ENCODE assay signal across 18 cellular contexts in genomic region chr10:78894089-78894840, GRCh38.
DNase-seq lines count a peak whose midpoint lies in the region; ATAC-seq, FAIRE-seq and TF ChIP-seq lines count a peak whose summit lies in the region.
"Had no signal": no experiment of that assay in that cellular context is flagged by ENCODE, and none has a peak within 500 bp of the region (broad histone marks: within the 10 kb centered on the region; RNA-seq: fewer than 3 reads in every experiment).

No MANE protein-coding gene starts in this region.

- no peak for FAIRE-seq in K562 (lab: Jason Lieb, UNC)
- FAIRE-seq: A549, D721Med, GM12892, GM18507 had no signal

- no peak for TF ChIP-seq EP300 in K562 (IDR thresholded peaks at IDR 0.05; ENCODE audit: low read length)
- no peak for TF ChIP-seq EP300 in suprapubic skin (IDR thresholded peaks at IDR 0.05)

- no peaks in the 10 kb centered on the region for H3K9me3 ChIP-seq in K562 (replicated peaks; ENCODE audit: control insufficient read depth, insufficient read depth, low read depth, low read length)
- no peaks in the 10 kb centered on the region for H3K9me3 ChIP-seq in suprapubic skin
- no peaks in the 10 kb centered on the region for H3K9me3 ChIP-seq in effector memory CD4-positive, alpha-beta T cell (ENCODE audit: control insufficient read depth, low read length)
- H3K9me3 ChIP-seq: A549, SJCRH30 had no signal

- H4K20me1 ChIP-seq in K562 (replicated peaks; ENCODE audit: control insufficient read depth, insufficient read depth, low read length) (no peaks in the 10 kb centered on the region), GM23338 (replicated peaks; ENCODE audit: insufficient read depth) (no peaks in the 10 kb centered on the region)

- H3K9me2 ChIP-seq in GM23338 (ENCODE audit: insufficient read depth): peaks cover 7% of the 10 kb centered on the region; the same call in 1 of the 2 replicates

- no peak overlapping the region for H3K27ac Mint-ChIP-seq in GM23338

- no peak for TF ChIP-seq RAD21 in K562 (CRISPR knock-in tag; conservative IDR thresholded peaks at IDR 0.05 in 1 of 2, IDR thresholded peaks at IDR 0.05 in 1 of 2)

- H3K9me3 Mint-ChIP-seq in GM23338: no peaks in the 10 kb centered on the region; the same call in 2 of the 3 replicates
- H3K9me3 Mint-ChIP-seq: CD4-positive, alpha-beta memory T cell had no signal

- no peak for TF ChIP-seq POLR2A in K562 (conservative IDR thresholded peaks at IDR 0.05)
- TF ChIP-seq POLR2A in suprapubic skin (IDR thresholded peaks at IDR 0.05): no peak

- CTCF ChIA-PET in K562 (lab: Yijun Ruan, JAX; ENCODE audit: low intra/inter-chr PET ratio): no interaction called here

- intact Hi-C loops in K562 (cut with micrococcal nuclease): no loop called here

- H3K4me2 ChIP-seq in K562 (ENCODE audit: insufficient read depth, low read length) (no peak overlapping the region), GM23338 (no peak overlapping the region)
- H3K4me2 ChIP-seq: A549 had no signal

- H3F3A ChIP-seq in GM23338 (replicated peaks; ENCODE audit: low read depth): no peaks in the 10 kb centered on the region

- POLR2A ChIA-PET in K562 (lab: Yijun Ruan, JAX): interaction anchor here (1.1 kb wide), 1 partner anchor 26 kb away, joined by 3 read pairs; no protein-coding TSS in a partner anchor

- no peak overlapping the region for H3K9ac ChIP-seq in K562 (ENCODE audit: insufficient read depth in 1 of 2, low read depth in 2 of 2, low read length in 2 of 2)

- peaks cover 30 to 42% of the 10 kb centered on the region in 2 experiments for H3K27me3 ChIP-seq in K562 (ENCODE audit: control insufficient read depth in 2 of 2, insufficient read depth in 2 of 2, low read length in 2 of 2)
- H3K27me3 ChIP-seq in suprapubic skin: no peaks in the 10 kb centered on the region
- H3K27me3 ChIP-seq in GM23338 (ENCODE audit: insufficient read depth): no peaks in the 10 kb centered on the region
- H3K27me3 ChIP-seq in effector memory CD4-positive, alpha-beta T cell (replicated peaks; ENCODE audit: control insufficient read depth, insufficient read depth, low read length, poor library complexity, severe bottlenecking): no peaks in the 10 kb centered on the region

- TF ChIP-seq CTCF in K562 (IDR thresholded peaks at IDR 0.05 in 2 of 3, conservative IDR thresholded peaks at IDR 0.05 in 1 of 3; ENCODE audit: insufficient read depth in 2 of 3, low read depth in 1 of 3, low read length in 3 of 3) (no peak), suprapubic skin (IDR thresholded peaks at IDR 0.05) (no peak), GM23338 (conservative IDR thresholded peaks at IDR 0.05; ENCODE audit: low read depth in 2 of 2) (no peak)

- DNase-seq in activated effector memory CD4-positive, alpha-beta T cell treated with anti-CD3 and anti-CD28 coated beads, Interleukin-2, amount 50 U/mL, for 16 hours: peak; percentile 52
- no peak for DNase-seq in activated effector memory CD4-positive, alpha-beta T cell treated with Interleukin-2 at 50 U/mL for 16 hours
- DNase-seq in K562 (ENCODE audit: extremely low read depth in 1 of 4, low spot score in 3 of 4): no peak
- peak; percentile 86 for DNase-seq in mesenteric fat pad (ENCODE audit: low spot score)
- peak; percentile 28 to 65 for DNase-seq in suprapubic skin (ENCODE audit: low spot score in 2 of 2)
- no peak for DNase-seq in GM23338 (ENCODE audit: low spot score)
- no peak for DNase-seq in effector memory CD4-positive, alpha-beta T cell
- DNase-seq: CD4-positive, alpha-beta memory T cell; H7; NCI-H1417 treated with DMSO at 0.1 percent for 48 hours; NCI-H187 treated with DMSO at 0.1 percent for 48 hours; NCI-H526; SJCRH30 had no signal

- in situ Hi-C loops in K562 (cut with MboI): no loop called here

- WGBS in K562 (ENCODE audit: insufficient coverage, low coverage, missing lambda C conversion rate): 0% methylated on average over 12 of the region's 12 CpGs
- 91% methylated on average over 9 of the region's 12 CpGs for WGBS in suprapubic skin

- H3K79me2 ChIP-seq in K562 (ENCODE audit: control insufficient read depth, insufficient read depth, low read length) (no peaks in the 10 kb centered on the region), GM23338 (replicated peaks; ENCODE audit: insufficient read depth) (no peaks in the 10 kb centered on the region)

- H3K4me3 Mint-ChIP-seq in GM23338: no peak overlapping the region
- H3K4me3 Mint-ChIP-seq: CD4-positive, alpha-beta memory T cell had no signal

- BruUV-seq in K562 (replicated peaks; lab: Mats Ljungman, UMichigan): no TSS peak

- no peak overlapping the region for H3K27ac ChIP-seq in K562 (ENCODE audit: extremely low read depth, low read depth, low read length)
- no peak overlapping the region for H3K27ac ChIP-seq in suprapubic skin
- no peak overlapping the region for H3K27ac ChIP-seq in GM23338 (ENCODE audit: low read depth)
- no peak overlapping the region for H3K27ac ChIP-seq in effector memory CD4-positive, alpha-beta T cell (ENCODE audit: insufficient read depth, low read length, poor library complexity, severe bottlenecking)
- H3K27ac ChIP-seq: A549, SJCRH30 had no signal

- peaks cover 14% of the 10 kb centered on the region for H3K27me3 Mint-ChIP-seq in GM23338 (ENCODE audit: insufficient read depth, low read depth, poor library complexity)

- H3K4me3 ChIP-seq in K562 (no peak overlapping the region), suprapubic skin (no peak overlapping the region), GM23338 (no peak overlapping the region)
- H3K4me3 ChIP-seq in effector memory CD4-positive, alpha-beta T cell (ENCODE audit: insufficient read depth, low read depth, low read length, poor library complexity, severe bottlenecking): no peak overlapping the region
- H3K4me3 ChIP-seq: A549, SJCRH30 had no signal

- no peaks in the 10 kb centered on the region for H3K36me3 Mint-ChIP-seq in GM23338 (ENCODE audit: low read depth)

- H2AFZ ChIP-seq in K562 (ENCODE audit: low read depth, low read length) (no peak overlapping the region), GM23338 (no peak overlapping the region)

- no peaks in the 10 kb centered on the region for H3K4me1 ChIP-seq in K562 (replicated peaks in 1 of 2; ENCODE audit: control insufficient read depth in 2 of 2, insufficient read depth in 2 of 2, low read length in 2 of 2)
- H3K4me1 ChIP-seq in suprapubic skin: no peaks in the 10 kb centered on the region
- H3K4me1 ChIP-seq in GM23338 (ENCODE audit: insufficient read depth): no peaks in the 10 kb centered on the region; the same call in 1 of the 2 replicates
- no peaks in the 10 kb centered on the region for H3K4me1 ChIP-seq in effector memory CD4-positive, alpha-beta T cell (ENCODE audit: control insufficient read depth, insufficient read depth, low read length, poor library complexity, severe bottlenecking)
- H3K4me1 ChIP-seq: A549, SJCRH30 had no signal

- no peaks in the 10 kb centered on the region for H3K36me3 ChIP-seq in K562 (ENCODE audit: control insufficient read depth, insufficient read depth, low read length)
- no peaks in the 10 kb centered on the region for H3K36me3 ChIP-seq in suprapubic skin
- H3K36me3 ChIP-seq in GM23338 (ENCODE audit: insufficient read depth): no peaks in the 10 kb centered on the region
- no peaks in the 10 kb centered on the region for H3K36me3 ChIP-seq in effector memory CD4-positive, alpha-beta T cell (ENCODE audit: control insufficient read depth, insufficient read depth, low read length)
- H3K36me3 ChIP-seq: SJCRH30 had no signal

- no peaks in the 10 kb centered on the region for H3K9me1 ChIP-seq in K562 (ENCODE audit: control insufficient read depth, insufficient read depth, low read length)

- H3K4me1 Mint-ChIP-seq in GM23338: peaks cover 25% of the 10 kb centered on the region
- H3K4me1 Mint-ChIP-seq: CD4-positive, alpha-beta memory T cell had no signal

- ATAC-seq in K562: peak; percentile 52
- no peak for ATAC-seq in GM23338
- ATAC-seq in GM19328 (IDR thresholded peaks at IDR 0.05; ENCODE audit: unreplicated experiment): no peak
- ATAC-seq: A549 had no signal

TF ChIP-seq in K562, 482 proteins besides CTCF, POLR2A, EP300 and RAD21 (continues in another document):
- TF ChIP-seq PCBP2 (IDR thresholded peaks at IDR 0.05; ENCODE audit: low read depth, low read length, poor library complexity, severe bottlenecking) (no peak), CREBBP (IDR thresholded peaks at IDR 0.05; ENCODE audit: low read depth, low read length) (no peak), HNRNPK (IDR thresholded peaks at IDR 0.05; ENCODE audit: low read depth, low read length, poor library complexity, severe bottlenecking) (no peak), TCF7L2 (IDR thresholded peaks at IDR 0.05; ENCODE audit: low read depth, low read length) (no peak), THRA (IDR thresholded peaks at IDR 0.05) (no peak), ZNF165 (CRISPR knock-in tag; IDR thresholded peaks at IDR 0.05; ENCODE audit: borderline replicate concordance) (no peak)

TF ChIP-seq in GM23338, 12 proteins besides CTCF, POLR2A, EP300 and RAD21 (continues in another document):
- TF ChIP-seq JUNB (IDR thresholded peaks at IDR 0.05; ENCODE audit: unreplicated experiment): no peak
- no peak for TF ChIP-seq EZH2phosphoT487 (IDR thresholded peaks at IDR 0.05; ENCODE audit: unreplicated experiment)
- TF ChIP-seq ETS1 (IDR thresholded peaks at IDR 0.05): no peak
- no peak for TF ChIP-seq ZNF331 (CRISPR knock-in tag; IDR thresholded peaks at IDR 0.05; ENCODE audit: low read depth)

Comparison
In these comparisons a context has a peak if more than half of its experiments do, and no peak if none do; other contexts are left out.
1. DNase-seq: peak in activated effector memory CD4-positive, alpha-beta T cell treated with anti-CD3 and anti-CD28 coated beads, Interleukin-2, amount 50 U/mL, for 16 hours (single experiment), mesenteric fat pad (single experiment) and suprapubic skin (2 of 2); none in activated effector memory CD4-positive, alpha-beta T cell treated with Interleukin-2 at 50 U/mL for 16 hours (single experiment), K562 (0 of 4), GM23338 (single experiment) and effector memory CD4-positive, alpha-beta T cell (0 of 3).